Comparison of ENCODE assay signal across 2 cellular contexts in genomic region chr16:88526906-88527185, GRCh38.
TF ChIP-seq lines count a peak whose summit lies in the region.

No MANE protein-coding gene starts in this region.

TF ChIP-seq in H1, 55 proteins besides CTCF, POLR2A, EP300 and RAD21:
- TF ChIP-seq POLR2AphosphoS5 (IDR thresholded peaks at IDR 0.05; ENCODE audit: low read depth, low read length) (0 out of 2 replicates have a peak, but pooled peaks have one; percentile 4), MAX (IDR thresholded peaks at IDR 0.05) (no peak)

TF ChIP-seq in liver, 16 proteins besides CTCF, POLR2A, EP300 and RAD21:
- TF ChIP-seq NR2F2 (IDR thresholded peaks at IDR 0.05) (peak; percentile 71), HNF4A (conservative IDR thresholded peaks at IDR 0.05) (no peak), HNF4G (IDR thresholded peaks at IDR 0.05) (no peak)
